In genomic region chr21:43289966-43290365, GRCh38 we compare ENCODE assay signal across 17 cellular contexts.
"Had no signal": no experiment of that assay in that cellular context is flagged by ENCODE, and none has a peak within 500 bp of the region (broad histone marks: within the 10 kb centered on the region; RNA-seq: fewer than 3 reads in every experiment).

No MANE protein-coding gene starts in this region.

- H3K36me3 Mint-ChIP-seq: activated naive CD4-positive, alpha-beta T cell treated with anti-CD3 and anti-CD28 coated beads, Interleukin-2, amount 10 ng/mL, durations not matched to agents 7 days and 5 days; natural killer cell treated with Interleukin-12 subunit alpha and Interleukin-12 subunit beta and Interleukin-15 and Interleukin-18, amount 100 ng/mL, for 72 hours had no signal

- H3K27ac ChIP-seq: parathyroid adenoma, thyroid gland had no signal

- H3K27ac Mint-ChIP-seq: activated CD4-positive, alpha-beta T cell treated with anti-CD3 and anti-CD28 coated beads, Interleukin-2, amount 10 ng/mL, durations not matched to agents 24 days and 14 days; activated CD8-positive, alpha-beta T cell treated with anti-CD3 and anti-CD28 coated beads, Interleukin-2, amount 10 ng/mL, durations not matched to agents 7 days and 5 days; activated naive CD4-positive, alpha-beta T cell treated with anti-CD3 and anti-CD28 coated beads, Interleukin-2, amount 10 ng/mL, durations not matched to agents 7 days and 5 days; activated naive CD8-positive, alpha-beta T cell treated with anti-CD3 and anti-CD28 coated beads, Interleukin-2, amount 50 U/mL, for 24 hours; natural killer cell treated with Interleukin-12 subunit alpha and Interleukin-12 subunit beta and Interleukin-15 and Interleukin-18, amount 100 ng/mL, for 72 hours had no signal

- ATAC-seq: activated CD8-positive, alpha-beta T cell treated with anti-CD3 and anti-CD28 coated beads, Interleukin-2, amount 10 ng/mL, durations not matched to agents 7 days and 5 days; activated naive CD8-positive, alpha-beta T cell treated with anti-CD3 and anti-CD28 coated beads, Interleukin-2, amount 50 U/mL, for 24 hours; activated T-cell treated with anti-CD3 and anti-CD28 coated beads, Interleukin-2, amount 50 U/mL, for 4 hours had no signal

- H3K36me3 ChIP-seq: thyroid gland had no signal

- H3K9me3 ChIP-seq: thyroid gland had no signal

- DNase-seq: activated CD4-positive, alpha-beta T cell treated with anti-CD3 and anti-CD28 coated beads, Interleukin-2, amount 10 ng/mL, durations not matched to agents 24 days and 14 days; activated CD8-positive, alpha-beta T cell treated with anti-CD3 and anti-CD28 coated beads, Interleukin-2, amount 10 ng/mL, durations not matched to agents 7 days and 5 days; activated naive CD4-positive, alpha-beta T cell treated with anti-CD3 and anti-CD28 coated beads, Interleukin-2, amount 10 ng/mL, durations not matched to agents 7 days and 5 days; activated naive CD8-positive, alpha-beta T cell treated with anti-CD3 and anti-CD28 coated beads, Interleukin-2, amount 50 U/mL, for 24 hours; activated T-cell treated with anti-CD3 and anti-CD28 coated beads, Interleukin-2, amount 50 U/mL, for 4 hours; anterior cingulate cortex; cortex of kidney; erythroblast; foreskin melanocyte; stimulated activated CD4-positive, alpha-beta T cell treated with anti-CD3 and anti-CD28 coated beads, Interleukin-12 subunit alpha, Interleukin-12 subunit beta, amount 100 ng/mL, for 4 hours; stimulated activated CD4-positive, alpha-beta T cell treated with anti-CD3 and anti-CD28 coated beads, Interleukin-1b, Interleukin-23, amount 100 ng/mL, for 48 hours; stimulated activated CD8-positive, alpha-beta memory T cell treated with anti-CD3 and anti-CD28 coated beads, Interleukin-4, amount 100 ng/mL, for 48 hours; stimulated activated naive CD4-positive, alpha-beta T cell treated with Interleukin-2 at 50 U/mL for 16 hours; T1000; thyroid gland had no signal

- H3K4me3 Mint-ChIP-seq: activated CD4-positive, alpha-beta T cell treated with anti-CD3 and anti-CD28 coated beads, Interleukin-2, amount 10 ng/mL, durations not matched to agents 24 days and 14 days; activated CD8-positive, alpha-beta T cell treated with anti-CD3 and anti-CD28 coated beads, Interleukin-2, amount 10 ng/mL, durations not matched to agents 7 days and 5 days; activated naive CD4-positive, alpha-beta T cell treated with anti-CD3 and anti-CD28 coated beads, Interleukin-2, amount 10 ng/mL, durations not matched to agents 7 days and 5 days; activated naive CD8-positive, alpha-beta T cell treated with anti-CD3 and anti-CD28 coated beads, Interleukin-2, amount 50 U/mL, for 24 hours; activated T-cell treated with anti-CD3 and anti-CD28 coated beads, Interleukin-2, amount 50 U/mL, for 4 hours; natural killer cell treated with Interleukin-12 subunit alpha and Interleukin-12 subunit beta and Interleukin-15 and Interleukin-18, amount 100 ng/mL, for 72 hours had no signal

- H3K9me3 Mint-ChIP-seq: activated CD4-positive, alpha-beta T cell treated with anti-CD3 and anti-CD28 coated beads, Interleukin-2, amount 10 ng/mL, durations not matched to agents 24 days and 14 days; activated naive CD8-positive, alpha-beta T cell treated with anti-CD3 and anti-CD28 coated beads, Interleukin-2, amount 50 U/mL, for 24 hours; natural killer cell treated with Interleukin-12 subunit alpha and Interleukin-12 subunit beta and Interleukin-15 and Interleukin-18, amount 100 ng/mL, for 72 hours had no signal

- H3K4me3 ChIP-seq: thyroid gland had no signal

- H3K4me1 Mint-ChIP-seq: activated naive CD8-positive, alpha-beta T cell treated with anti-CD3 and anti-CD28 coated beads, Interleukin-2, amount 50 U/mL, for 24 hours had no signal

- H3K27me3 ChIP-seq: thyroid gland had no signal
